21 cellular contexts compared by ENCODE assay signal in genomic region chr4:153987291-153987690, GRCh38.
DNase-seq lines count a peak whose midpoint lies in the region; TF ChIP-seq lines count a peak whose summit lies in the region.
"Had no signal": no experiment of that assay in that cellular context is flagged by ENCODE, and none has a peak within 500 bp of the region (broad histone marks: within the 10 kb centered on the region; RNA-seq: fewer than 3 reads in every experiment).

No MANE protein-coding gene starts in this region.

- DNase-seq in GM04503 (ENCODE audit: low read depth) (peak; percentile 94), WERI-Rb-1 (no peak), fibroblast of peridontal ligament (ENCODE audit: extremely low read depth) (peak; percentile 15), renal cortical epithelial cell (ENCODE audit: low read depth) (peak; percentile 67), cerebellum (ENCODE audit: low spot score) (no peak), stomach (no peak), colonic mucosa (no peak), NCI-H524 (lab: John Stamatoyannopoulos, UW) (no peak)
- DNase-seq: activated CD4-positive, alpha-beta T cell treated with anti-CD3 and anti-CD28 coated beads, Interleukin-2, amount 10 ng/mL, durations not matched to agents 24 days and 14 days; activated naive CD4-positive, alpha-beta T cell treated with anti-CD3 and anti-CD28 coated beads, Interleukin-2, amount 50 U/mL, for 16 hours; DMS 273 treated with DMSO at 0.1 percent for 48 hours; endodermal cell; immature natural killer cell; NCI-H187; NCI-H526 treated with DMSO at 0.1 percent for 48 hours; right lobe of liver; stimulated activated CD4-positive, alpha-beta T cell treated with anti-CD3 and anti-CD28 coated beads, Interleukin-4, amount 100 ng/mL, for 1 hour; T1000 had no signal

- H3K27me3 ChIP-seq in WERI-Rb-1 (ENCODE audit: insufficient read depth, low read depth, severe bottlenecking) (no peaks in the 10 kb centered on the region), stomach (no peaks in the 10 kb centered on the region), colonic mucosa (no peaks in the 10 kb centered on the region)
- H3K27me3 ChIP-seq: BLaER1, right lobe of liver had no signal

- H3K36me3 ChIP-seq in WERI-Rb-1, result no peaks in the 10 kb centered on the region
- no peaks in the 10 kb centered on the region for H3K36me3 ChIP-seq in stomach
- H3K36me3 ChIP-seq in colonic mucosa, result no peaks in the 10 kb centered on the region
- H3K36me3 ChIP-seq: BLaER1, HAP-1, right lobe of liver had no signal

- WGBS in stomach, 5 donors, result 3 to 50% (median 29%) methylated on average over 1 of the region's 1 CpG

- no peak for TF ChIP-seq EP300 in stomach (IDR thresholded peaks at IDR 0.05)

- H3K27ac ChIP-seq in WERI-Rb-1, result peak overlapping the region; percentile 2; the same call in 1 of the 2 replicates
- no peak overlapping the region for H3K27ac ChIP-seq in stomach
- no peak overlapping the region for H3K27ac ChIP-seq in colonic mucosa
- H3K27ac ChIP-seq: BLaER1, right lobe of liver, SK-N-MC had no signal

- intact Hi-C loops in stomach (cut with DNase I; ENCODE audit: low total_unique reads) (no loop called here), colonic mucosa (cut with DNase I) (no loop called here)

- H3K9ac ChIP-seq in colonic mucosa (ENCODE audit: low read depth in 2 of 2, low read length in 2 of 2), result no peak overlapping the region
- H3K9ac ChIP-seq: BLaER1 had no signal

- H3K4me1 ChIP-seq in stomach (no peaks in the 10 kb centered on the region), colonic mucosa (no peaks in the 10 kb centered on the region)
- H3K4me1 ChIP-seq: BLaER1, HAP-1, right lobe of liver had no signal

- TF ChIP-seq CTCF in WERI-Rb-1 (IDR thresholded peaks at IDR 0.05; ENCODE audit: low read depth, low read length), result no peak
- no peak for TF ChIP-seq CTCF in stomach (IDR thresholded peaks at IDR 0.05)
- TF ChIP-seq CTCF in colonic mucosa (IDR thresholded peaks at IDR 0.05), result no peak

- TF ChIP-seq POLR2A in stomach (IDR thresholded peaks at IDR 0.05), result no peak

- peaks cover 13% of the 10 kb centered on the region for H3K9me3 ChIP-seq in WERI-Rb-1 (ENCODE audit: severe bottlenecking)
- H3K9me3 ChIP-seq in stomach, result no peaks in the 10 kb centered on the region
- H3K9me3 ChIP-seq in colonic mucosa, result no peaks in the 10 kb centered on the region
- H3K9me3 ChIP-seq: HAP-1, right lobe of liver had no signal

- H3K4me3 ChIP-seq in WERI-Rb-1 (ENCODE audit: low read depth, low read length) (no peak overlapping the region), stomach (no peak overlapping the region), colonic mucosa (no peak overlapping the region)
- H3K4me3 ChIP-seq: BLaER1, HAP-1, right lobe of liver, SK-N-MC had no signal

Comparison
In these comparisons a context has a peak if more than half of its experiments do, and no peak if none do; other contexts are left out.
1. DNase-seq: peak in GM04503 (single experiment), fibroblast of peridontal ligament (single experiment) and renal cortical epithelial cell (single experiment); none in WERI-Rb-1 (single experiment), cerebellum (single experiment), stomach (single experiment), colonic mucosa (single experiment) and NCI-H524 (0 of 2).